ENCODE assay signal across 8 cellular contexts in genomic region chr16:2152695-2153506, GRCh38. TPM values are rescaled to one million over a fixed set of nuclear protein-coding genes. Genes with fewer than 3 reads are reported as not detected.
A peak's percentile ranks its signal among the peaks of the same experiment; 100 is the strongest.
DNase-seq lines count a peak whose midpoint lies in the region; ATAC-seq and TF ChIP-seq lines count a peak whose summit lies in the region.

No MANE protein-coding gene starts in this region.

- no peaks in the 10 kb centered on the region for H3K9me3 Mint-ChIP-seq in CD4-positive, CD25-positive, alpha-beta regulatory T cell
- peaks cover 12% of the 10 kb centered on the region for H3K9me3 Mint-ChIP-seq in HFFc6
- H3K9me3 Mint-ChIP-seq in activated CD4-positive, alpha-beta memory T cell treated with anti-CD3 and anti-CD28 coated beads for 36 hours, result no peaks in the 10 kb centered on the region

- CTCF ChIA-PET in activated CD4-positive, alpha-beta memory T cell treated with anti-CD3 and anti-CD28 coated beads for 36 hours (lab: Charles Lee), result interaction anchor here (1.0 to 3.1 kb wide), 7 partner anchors 12 to 149 kb away, joined by 3 to 24 read pairs (median 5); partner anchors contain the start of genes ECI1, NHERF2, NTHL1 and TSC2

- POLR2A ChIA-PET in activated CD4-positive, alpha-beta memory T cell treated with anti-CD3 and anti-CD28 coated beads for 36 hours (lab: Charles Lee), result interaction anchor here (0.9 to 4.0 kb wide), 6 partner anchors 8 to 188 kb away, joined by 3 to 26 read pairs (median 4); partner anchors contain the start of genes RPS2 and TBL3

- H3K4me1 Mint-ChIP-seq in CD4-positive, CD25-positive, alpha-beta regulatory T cell, result peaks cover 0 to 70% (median 28%) of the 10 kb centered on the region in 4 donors
- H3K4me1 Mint-ChIP-seq in HFFc6 (ENCODE audit: low read depth), result peaks cover 44% of the 10 kb centered on the region
- H3K4me1 Mint-ChIP-seq in activated CD4-positive, alpha-beta memory T cell treated with anti-CD3 and anti-CD28 coated beads for 36 hours (ENCODE audit: low read depth), result peaks cover 45% of the 10 kb centered on the region

- H3K27me3 Mint-ChIP-seq in CD4-positive, CD25-positive, alpha-beta regulatory T cell, result no peaks in the 10 kb centered on the region
- H3K27me3 Mint-ChIP-seq in HFFc6 (ENCODE audit: insufficient read depth), result peaks cover 40% of the 10 kb centered on the region
- H3K27me3 Mint-ChIP-seq in activated CD4-positive, alpha-beta memory T cell treated with anti-CD3 and anti-CD28 coated beads for 36 hours, result no peaks in the 10 kb centered on the region

- 37 to 54% (median 46%) methylated on average over 9 to 25 of the region's 25 CpGs for WGBS in spleen, 5 donors

- H3K9me3 ChIP-seq in CD4-positive, CD25-positive, alpha-beta regulatory T cell (ENCODE audit: control insufficient read depth in 2 of 2, low read length in 2 of 2), result no peaks in the 10 kb centered on the region
- no peaks in the 10 kb centered on the region for H3K9me3 ChIP-seq in spleen

- no peak for TF ChIP-seq POLR2A in spleen (IDR thresholded peaks at IDR 0.05)

- H3K27ac Mint-ChIP-seq in CD4-positive, CD25-positive, alpha-beta regulatory T cell, result peak overlapping the region; percentile 69 to 90 (median 79)
- peak overlapping the region; percentile 92 for H3K27ac Mint-ChIP-seq in HFFc6
- peak overlapping the region; percentile 74 for H3K27ac Mint-ChIP-seq in activated CD4-positive, alpha-beta memory T cell treated with anti-CD3 and anti-CD28 coated beads for 36 hours

- H3K4me3 Mint-ChIP-seq in CD4-positive, CD25-positive, alpha-beta regulatory T cell, result peak overlapping the region; percentile 86 to 97 (median 90)
- H3K4me3 Mint-ChIP-seq in HFFc6, result peak overlapping the region; percentile 91
- peak overlapping the region; percentile 93 for H3K4me3 Mint-ChIP-seq in activated CD4-positive, alpha-beta memory T cell treated with anti-CD3 and anti-CD28 coated beads for 36 hours

- TF ChIP-seq CTCF in HFFc6 (IDR thresholded peaks at IDR 0.05) (no peak), spleen (IDR thresholded peaks at IDR 0.05 in 8 of 11, conservative IDR thresholded peaks at IDR 0.05 in 3 of 11) (no peak)

- H3K4me3 ChIP-seq in CD4-positive, CD25-positive, alpha-beta regulatory T cell (ENCODE audit: low read depth, low read length), result peak overlapping the region; percentile 72
- H3K4me3 ChIP-seq in spleen, result peak overlapping the region; percentile 34 to 91 (median 84)

- no peaks in the 10 kb centered on the region for H3K27me3 ChIP-seq in CD4-positive, CD25-positive, alpha-beta regulatory T cell (ENCODE audit: control insufficient read depth, insufficient read depth, low read length)
- peaks cover 0 to 18% (median 0%) of the 10 kb centered on the region in 7 donors for H3K27me3 ChIP-seq in spleen (replicated peaks in 1 of 7)

- intact Hi-C loops in activated CD4-positive, alpha-beta memory T cell treated with anti-CD3 and anti-CD28 coated beads for 36 hours (cut with micrococcal nuclease), result loop anchor here (1.0 kb wide), 1 partner anchor 130 kb away; no protein-coding TSS in a partner anchor
- intact Hi-C loops in spleen (cut with DNase I; ENCODE audit: low total_unique reads), result loop anchor here (5.0 kb wide), 1 partner anchor 126 kb away; the partner anchor contains the start of gene NHERF2

- peaks cover 6% of the 10 kb centered on the region for H3K36me3 ChIP-seq in CD4-positive, CD25-positive, alpha-beta regulatory T cell (ENCODE audit: control insufficient read depth, insufficient read depth, low read length)
- peaks cover 0 to 39% (median 9%) of the 10 kb centered on the region in 6 donors for H3K36me3 ChIP-seq in spleen

- peaks cover 5% of the 10 kb centered on the region for H3K36me3 Mint-ChIP-seq in CD4-positive, CD25-positive, alpha-beta regulatory T cell
- H3K36me3 Mint-ChIP-seq in HFFc6 (ENCODE audit: low read depth), result peaks cover 35% of the 10 kb centered on the region
- peaks cover 43% of the 10 kb centered on the region for H3K36me3 Mint-ChIP-seq in activated CD4-positive, alpha-beta memory T cell treated with anti-CD3 and anti-CD28 coated beads for 36 hours

- no peak for DNase-seq in CD4-positive, CD25-positive, alpha-beta regulatory T cell
- no peak for DNase-seq in HFFc6
- DNase-seq in activated CD4-positive, alpha-beta memory T cell treated with anti-CD3 and anti-CD28 coated beads for 36 hours, result peak; percentile 33
- DNase-seq in foreskin melanocyte, result peak; percentile 14
- DNase-seq in spleen, result peak; percentile 83
- DNase-seq in COLO829 (ENCODE audit: low spot score), result no peak

- H3K4me1 ChIP-seq in CD4-positive, CD25-positive, alpha-beta regulatory T cell (ENCODE audit: control insufficient read depth, insufficient read depth, low read length, poor library complexity, severe bottlenecking), result peaks cover 74% of the 10 kb centered on the region
- H3K4me1 ChIP-seq in spleen, result peaks cover 55 to 91% (median 88%) of the 10 kb centered on the region in 6 donors

- H3K27ac ChIP-seq in CD4-positive, CD25-positive, alpha-beta regulatory T cell (ENCODE audit: insufficient read depth, low read length, poor library complexity, severe bottlenecking), result peak overlapping the region; percentile 23
- peak overlapping the region; percentile 31 to 95 (median 88) for H3K27ac ChIP-seq in spleen

- no peak for ATAC-seq in CD4-positive, CD25-positive, alpha-beta regulatory T cell (ENCODE audit: low read depth in 2 of 2)
- ATAC-seq in HG03442 (IDR thresholded peaks at IDR 0.05; ENCODE audit: unreplicated experiment), result no peak
- no peak for ATAC-seq in GM19324 (IDR thresholded peaks at IDR 0.05; ENCODE audit: low FRiP score, unreplicated experiment)

RNA-seq across cellular contexts. Expression of gene TRAF7, which starts 2.7 kb away (rescaled TPM):
- 33.4 TPM for total RNA-seq in CD4-positive, CD25-positive, alpha-beta regulatory T cell
- 1 to 10 TPM; 4.0 to 7.3 (median 4.8) TPM for polyA plus RNA-seq in CD4-positive, CD25-positive, alpha-beta regulatory T cell
- total RNA-seq in HFFc6 (2021; fragmentation: NEBNext Ultra II Directional; extraction: Animal tissue kit (Norgen Biotek cat#: 25700)), result 10 to 100 TPM; 81.4 to 88.3 (median 85.3) TPM
- 10 to 100 TPM; 77.1 to 80.3 TPM for total RNA-seq in activated CD4-positive, alpha-beta memory T cell treated with anti-CD3 and anti-CD28 coated beads for 36 hours
- total RNA-seq in spleen, result 10 to 100 TPM; 41.5 to 63.9 (median 50.9) TPM
- polyA plus RNA-seq in spleen, result 10 to 100 TPM; 22.0 to 37.6 (median 23.3) TPM

RNA-seq across cellular contexts. Expression of gene RAB26, which starts 4.5 kb away (rescaled TPM):
- not detected for total RNA-seq in CD4-positive, CD25-positive, alpha-beta regulatory T cell
- polyA plus RNA-seq in CD4-positive, CD25-positive, alpha-beta regulatory T cell, result 1 to 10 TPM in 2 of 4 donors, under 1 TPM in 2; 0.38 to 1.2 (median 0.93) TPM
- total RNA-seq in HFFc6 (2021; fragmentation: NEBNext Ultra II Directional; extraction: Animal tissue kit (Norgen Biotek cat#: 25700)), result 1 to 10 TPM in 1 of 6 experiments, under 1 TPM in 5; 0.31 to 1.2 (median 0.65) TPM
- under 1 TPM in 1 of 2 experiments, not detected in 1; 0.33 TPM for total RNA-seq in activated CD4-positive, alpha-beta memory T cell treated with anti-CD3 and anti-CD28 coated beads for 36 hours
- total RNA-seq in spleen, result 1 to 10 TPM in 4 of 7 donors, under 1 TPM in 2, not detected in 1; 0.26 to 7.9 (median 1.2) TPM
- polyA plus RNA-seq in spleen, result 1 to 10 TPM in 2 of 3 donors, under 1 TPM in 1; 0.91 to 1.5 (median 1.4) TPM

RNA-seq across cellular contexts. Expression of gene PKD1, which starts 17.2 kb away (rescaled TPM):
- 86.1 TPM for total RNA-seq in CD4-positive, CD25-positive, alpha-beta regulatory T cell
- polyA plus RNA-seq in CD4-positive, CD25-positive, alpha-beta regulatory T cell, result 1 to 10 TPM; 1.4 to 4.4 (median 2.6) TPM
- 100 to 1,000 TPM in 1 of 6 experiments, 10 to 100 TPM in 5; 77.9 to 118 (median 82.5) TPM for total RNA-seq in HFFc6 (2021; fragmentation: NEBNext Ultra II Directional; extraction: Animal tissue kit (Norgen Biotek cat#: 25700))
- total RNA-seq in activated CD4-positive, alpha-beta memory T cell treated with anti-CD3 and anti-CD28 coated beads for 36 hours, result 10 to 100 TPM; 56.7 to 59.4 TPM
- total RNA-seq in spleen, result 100 to 1,000 TPM in 2 of 7 donors, 10 to 100 TPM in 5; 64.0 to 124 (median 95.3) TPM
- polyA plus RNA-seq in spleen, result 10 to 100 TPM; 14.0 to 60.9 (median 18.5) TPM

RNA-seq across cellular contexts. Expression of gene CASKIN1, which starts 43.5 kb away (rescaled TPM):
- not detected for total RNA-seq in CD4-positive, CD25-positive, alpha-beta regulatory T cell
- not detected for polyA plus RNA-seq in CD4-positive, CD25-positive, alpha-beta regulatory T cell
- under 1 TPM; 0.06 to 0.56 (median 0.11) TPM for total RNA-seq in HFFc6 (2021; fragmentation: NEBNext Ultra II Directional; extraction: Animal tissue kit (Norgen Biotek cat#: 25700))
- total RNA-seq in activated CD4-positive, alpha-beta memory T cell treated with anti-CD3 and anti-CD28 coated beads for 36 hours, result under 1 TPM; 0.36 to 0.83 TPM
- total RNA-seq in spleen, result not detected
- polyA plus RNA-seq in spleen, result under 1 TPM; 0.24 to 0.32 (median 0.30) TPM

RNA-seq across cellular contexts. Expression of gene MLST8, which starts 52.4 kb away (rescaled TPM):
- 23.5 TPM for total RNA-seq in CD4-positive, CD25-positive, alpha-beta regulatory T cell
- 10 to 100 TPM; 20.9 to 31.1 (median 24.3) TPM for polyA plus RNA-seq in CD4-positive, CD25-positive, alpha-beta regulatory T cell
- 10 to 100 TPM; 32.7 to 39.4 (median 37.5) TPM for total RNA-seq in HFFc6 (2021; fragmentation: NEBNext Ultra II Directional; extraction: Animal tissue kit (Norgen Biotek cat#: 25700))
- total RNA-seq in activated CD4-positive, alpha-beta memory T cell treated with anti-CD3 and anti-CD28 coated beads for 36 hours, result 10 to 100 TPM; 49.7 to 50.4 TPM
- 10 to 100 TPM; 25.0 to 50.0 (median 30.4) TPM for total RNA-seq in spleen
- 10 to 100 TPM; 40.6 to 61.7 (median 51.3) TPM for polyA plus RNA-seq in spleen

Comparison
In these comparisons a context has a peak if more than half of its experiments do, and no peak if none do; other contexts are left out.
1. DNase-seq: peak in activated CD4-positive, alpha-beta memory T cell treated with anti-CD3 and anti-CD28 coated beads for 36 hours (single experiment), foreskin melanocyte (single experiment) and spleen (single experiment); none in CD4-positive, CD25-positive, alpha-beta regulatory T cell (0 of 3), HFFc6 (single experiment) and COLO829 (single experiment).
2. Peak in every context shown above with its lines, with median percentiles within 50 percentile points of each other: H3K27ac Mint-ChIP-seq and H3K4me3 Mint-ChIP-seq.